In genomic region chr7:36881206-36881605, GRCh38 we compare ENCODE assay signal across 31 cellular contexts.
DNase-seq lines count a peak whose midpoint lies in the region; ATAC-seq, FAIRE-seq and TF ChIP-seq lines count a peak whose summit lies in the region.
"Had no signal": no experiment of that assay in that cellular context is flagged by ENCODE, and none has a peak within 500 bp of the region (broad histone marks: within the 10 kb centered on the region; RNA-seq: fewer than 3 reads in every experiment).

No MANE protein-coding gene starts in this region.

- CTCF ChIA-PET in CD4-positive, alpha-beta T cell (lab: Charles Lee): no interaction called here

- peak overlapping the region; percentile 99 for H2AFZ ChIP-seq in keratinocyte (ENCODE audit: control insufficient read depth, low read length)

- no peaks in the 10 kb centered on the region for H3K27me3 ChIP-seq in CD4-positive, alpha-beta T cell (ENCODE audit: control insufficient read depth, insufficient read depth, low read length)
- H3K27me3 ChIP-seq in keratinocyte (ENCODE audit: control insufficient read depth, extremely low read depth, insufficient read depth, low read length): no peaks in the 10 kb centered on the region
- H3K27me3 ChIP-seq: BLaER1 treated with 17β-estradiol and CSF1 and Interleukin-3, amounts not matched to agents 10 nM and 100 nM; body of pancreas had no signal

- peak overlapping the region in 2 of 3 experiments; percentile 26 to 48 for H3K4me3 ChIP-seq in keratinocyte (ENCODE audit: control insufficient read depth in 2 of 3, extremely low read depth in 1 of 3, insufficient read depth in 2 of 3, low read depth in 1 of 3, low read length in 3 of 3)
- H3K4me3 ChIP-seq: BLaER1 treated with 17β-estradiol and CSF1 and Interleukin-3, amounts not matched to agents 10 nM and 100 nM; body of pancreas; HAP-1 had no signal

- peak overlapping the region; percentile 48 for H3K9ac ChIP-seq in keratinocyte (ENCODE audit: control insufficient read depth, extremely low read depth, insufficient read depth, low read length)
- H3K9ac ChIP-seq: BLaER1 treated with 17β-estradiol and CSF1 and Interleukin-3, amounts not matched to agents 10 nM and 100 nM had no signal

- no peak for DNase-seq in CD4-positive, alpha-beta T cell
- DNase-seq in NCI-H2227 (lab: John Stamatoyannopoulos, UW; ENCODE audit: unreplicated experiment) (peak; percentile 2), keratinocyte (ENCODE audit: low read depth, low spot score) (peak; percentile 46), NCI-H82 (lab: John Stamatoyannopoulos, UW) (no peak), MV-4-11 (lab: John Stamatoyannopoulos, UW) (no peak)
- DNase-seq in central memory CD8-positive, alpha-beta T cell (ENCODE audit: low spot score in 2 of 2): no peak
- DNase-seq: activated CD4-positive, alpha-beta memory T cell treated with anti-CD3 and anti-CD28 coated beads, Interleukin-2, amount 10 ng/mL, durations not matched to agents 7 days and 5 days; activated CD8-positive, alpha-beta memory T cell treated with anti-CD3 and anti-CD28 coated beads, Interleukin-2, amount 50 U/mL, for 4 hours; activated naive CD4-positive, alpha-beta T cell treated with anti-CD3 and anti-CD28 coated beads, Interleukin-2, amount 10 ng/mL, durations not matched to agents 7 days and 5 days; body of pancreas; COR-L47; effector CD4-positive, alpha-beta T cell; erythroblast; head of caudate nucleus; islet precursor cell; natural killer cell; NCI-H1436 treated with DMSO at 0.1 percent for 48 hours; NCI-H524; occipital lobe; PC-3; stimulated activated CD4-positive, alpha-beta T cell treated with anti-CD3 and anti-CD28 coated beads, Interleukin-15, amount 100 ng/mL, for 24 hours; T-helper 2 cell; trophoblast cell had no signal

- no peaks in the 10 kb centered on the region for H3K36me3 ChIP-seq in keratinocyte (ENCODE audit: control insufficient read depth in 2 of 2, extremely low read depth in 1 of 2, insufficient read depth in 2 of 2, low read length in 2 of 2)
- H3K36me3 ChIP-seq: HAP-1 had no signal

- dilution Hi-C loops in keratinocyte (cut with MboI; ENCODE audit: extremely low pct_ligation_motif_present, low sequenced_read_pairs): no loop called here

- H3K79me2 ChIP-seq in keratinocyte (ENCODE audit: control insufficient read depth, insufficient read depth, low read length): no peaks in the 10 kb centered on the region

- intact Hi-C loops in CD4-positive, alpha-beta T cell (cut with DNase I, micrococcal nuclease): no loop called here

- H3K27ac ChIP-seq in CD4-positive, alpha-beta T cell (ENCODE audit: low read depth, low read length): no peak overlapping the region
- peak overlapping the region; percentile 65 for H3K27ac ChIP-seq in keratinocyte (ENCODE audit: control insufficient read depth, insufficient read depth, low read length)
- H3K27ac ChIP-seq: BLaER1 treated with 17β-estradiol and CSF1 and Interleukin-3, amounts not matched to agents 10 nM and 100 nM; body of pancreas had no signal

- no peaks in the 10 kb centered on the region for H3K4me1 Mint-ChIP-seq in CD4-positive, alpha-beta T cell (ENCODE audit: low read depth)
- H3K4me1 Mint-ChIP-seq in central memory CD8-positive, alpha-beta T cell: peaks cover 15% of the 10 kb centered on the region

- no peak for TF ChIP-seq CTCF in CD4-positive, alpha-beta T cell (IDR thresholded peaks at IDR 0.05)
- no peak for TF ChIP-seq CTCF in keratinocyte (optimal IDR thresholded peaks at IDR 0.05 in 1 of 3, IDR thresholded peaks at IDR 0.05 in 1 of 3, conservative IDR thresholded peaks at IDR 0.05 in 1 of 3; ENCODE audit: extremely low read depth in 1 of 3, insufficient read depth in 2 of 3, low read length in 3 of 3)

- no peak for ATAC-seq in CD4-positive, alpha-beta T cell (ENCODE audit: poor library complexity)
- ATAC-seq in central memory CD8-positive, alpha-beta T cell (replicated peaks; ENCODE audit: extremely low read depth, poor library complexity, severe bottlenecking): no peak
- no peak for ATAC-seq in HG02759 (IDR thresholded peaks at IDR 0.05; ENCODE audit: unreplicated experiment)
- ATAC-seq: activated CD4-positive, CD25-positive, alpha-beta regulatory T cell treated with anti-CD3 and anti-CD28 coated beads, Interleukin-2, amount 50 U/mL, for 24 hours; body of pancreas; HepG2; natural killer cell; PC-3; stimulated activated effector memory CD8-positive, alpha-beta T cell treated with anti-CD3 and anti-CD28 coated beads, Interleukin-12 subunit alpha, Interleukin-12 subunit beta, amount 100 ng/mL, for 72 hours had no signal

- no peaks in the 10 kb centered on the region for H3K9me3 ChIP-seq in CD4-positive, alpha-beta T cell (ENCODE audit: control insufficient read depth, low read length)
- H3K9me3 ChIP-seq in keratinocyte (ENCODE audit: control insufficient read depth, low read depth, low read length): no peaks in the 10 kb centered on the region
- H3K9me3 ChIP-seq: body of pancreas, HAP-1 had no signal

- H3K9me1 ChIP-seq in keratinocyte (ENCODE audit: control insufficient read depth, extremely low read depth, insufficient read depth, low read length): no peaks in the 10 kb centered on the region

- peak overlapping the region; percentile 1 for H3K27ac Mint-ChIP-seq in CD4-positive, alpha-beta T cell
- peak overlapping the region; percentile 20 for H3K27ac Mint-ChIP-seq in central memory CD8-positive, alpha-beta T cell (ENCODE audit: low read depth)
- H3K27ac Mint-ChIP-seq: activated CD4-positive, alpha-beta memory T cell treated with anti-CD3 and anti-CD28 coated beads, Interleukin-2, amount 10 ng/mL, durations not matched to agents 7 days and 5 days; activated naive CD4-positive, alpha-beta T cell treated with anti-CD3 and anti-CD28 coated beads, Interleukin-2, amount 10 ng/mL, durations not matched to agents 7 days and 5 days; natural killer cell; stimulated activated effector memory CD8-positive, alpha-beta T cell treated with anti-CD3 and anti-CD28 coated beads, Interleukin-12 subunit alpha, Interleukin-12 subunit beta, amount 100 ng/mL, for 72 hours had no signal

- FAIRE-seq in keratinocyte (lab: Jason Lieb, UNC): peak; percentile 83
- FAIRE-seq: colon, G401.6, HepG2 had no signal

- peak overlapping the region; percentile 85 for H3K4me2 ChIP-seq in keratinocyte (ENCODE audit: control insufficient read depth, extremely low read depth, insufficient read depth, low read depth, low read length)
- H3K4me2 ChIP-seq: BLaER1 treated with 17β-estradiol and CSF1 and Interleukin-3, amounts not matched to agents 10 nM and 100 nM had no signal

- POLR2A ChIA-PET in CD4-positive, alpha-beta T cell (lab: Charles Lee): no interaction called here

- peaks cover 96% of the 10 kb centered on the region for H3K36me3 Mint-ChIP-seq in CD4-positive, alpha-beta T cell (ENCODE audit: low read depth)
- H3K36me3 Mint-ChIP-seq in central memory CD8-positive, alpha-beta T cell (ENCODE audit: insufficient read depth): peaks cover 21% of the 10 kb centered on the region

- peaks cover 14% of the 10 kb centered on the region for H3K4me1 ChIP-seq in keratinocyte (ENCODE audit: control insufficient read depth, extremely low read depth, insufficient read depth, low read length)
- H3K4me1 ChIP-seq: HAP-1 had no signal

- H4K20me1 ChIP-seq in keratinocyte (ENCODE audit: control insufficient read depth, extremely low read depth, insufficient read depth, low read length): no peaks in the 10 kb centered on the region
- H4K20me1 ChIP-seq: BLaER1 treated with 17β-estradiol and CSF1 and Interleukin-3, amounts not matched to agents 10 nM and 100 nM had no signal

- H3K27me3 Mint-ChIP-seq in CD4-positive, alpha-beta T cell: no peaks in the 10 kb centered on the region
- no peaks in the 10 kb centered on the region for H3K27me3 Mint-ChIP-seq in central memory CD8-positive, alpha-beta T cell
- H3K27me3 Mint-ChIP-seq: activated CD4-positive, alpha-beta memory T cell treated with anti-CD3 and anti-CD28 coated beads, Interleukin-2, amount 10 ng/mL, durations not matched to agents 7 days and 5 days; activated naive CD4-positive, alpha-beta T cell treated with anti-CD3 and anti-CD28 coated beads, Interleukin-2, amount 10 ng/mL, durations not matched to agents 7 days and 5 days had no signal

- no peaks in the 10 kb centered on the region for H3K9me3 Mint-ChIP-seq in CD4-positive, alpha-beta T cell
- H3K9me3 Mint-ChIP-seq in central memory CD8-positive, alpha-beta T cell: no peaks in the 10 kb centered on the region
- H3K9me3 Mint-ChIP-seq: activated CD4-positive, alpha-beta memory T cell treated with anti-CD3 and anti-CD28 coated beads, Interleukin-2, amount 10 ng/mL, durations not matched to agents 7 days and 5 days; activated naive CD4-positive, alpha-beta T cell treated with anti-CD3 and anti-CD28 coated beads, Interleukin-2, amount 10 ng/mL, durations not matched to agents 7 days and 5 days; natural killer cell; stimulated activated effector memory CD8-positive, alpha-beta T cell treated with anti-CD3 and anti-CD28 coated beads, Interleukin-12 subunit alpha, Interleukin-12 subunit beta, amount 100 ng/mL, for 72 hours had no signal

- no peak overlapping the region for H3K4me3 Mint-ChIP-seq in CD4-positive, alpha-beta T cell
- H3K4me3 Mint-ChIP-seq in central memory CD8-positive, alpha-beta T cell: no peak overlapping the region
- H3K4me3 Mint-ChIP-seq: activated CD4-positive, alpha-beta memory T cell treated with anti-CD3 and anti-CD28 coated beads, Interleukin-2, amount 10 ng/mL, durations not matched to agents 7 days and 5 days; activated naive CD4-positive, alpha-beta T cell treated with anti-CD3 and anti-CD28 coated beads, Interleukin-2, amount 10 ng/mL, durations not matched to agents 7 days and 5 days; natural killer cell; stimulated activated effector memory CD8-positive, alpha-beta T cell treated with anti-CD3 and anti-CD28 coated beads, Interleukin-12 subunit alpha, Interleukin-12 subunit beta, amount 100 ng/mL, for 72 hours had no signal

Comparison
In these comparisons a context has a peak if more than half of its experiments do, and no peak if none do; other contexts are left out.
1. DNase-seq: peak in NCI-H2227 (single experiment) and keratinocyte (single experiment); none in CD4-positive, alpha-beta T cell (0 of 10), central memory CD8-positive, alpha-beta T cell (0 of 2), NCI-H82 (single experiment) and MV-4-11 (single experiment).